ENCODE assay signal across 21 cellular contexts in the genomic region with DNA sequence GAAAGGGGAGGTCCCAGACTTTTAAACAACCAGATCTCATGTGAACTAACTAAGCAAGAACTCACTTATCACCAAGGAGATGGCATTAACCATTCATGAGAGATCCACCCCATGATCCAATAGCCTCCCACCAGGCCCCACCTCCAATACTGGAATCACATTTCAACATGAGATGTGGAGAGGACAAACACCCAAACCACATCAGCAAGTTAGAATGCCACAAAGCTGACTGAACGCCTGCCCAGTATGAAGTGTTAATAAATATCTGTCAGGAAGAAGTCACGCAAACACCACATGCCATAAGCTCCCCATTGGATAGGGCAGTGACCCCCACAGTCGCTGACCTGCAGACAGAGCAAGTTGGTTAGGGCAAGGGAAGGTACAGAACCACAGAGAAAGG. TPM values are rescaled to one million over a fixed set of nuclear protein-coding genes. Genes with fewer than 3 reads are reported as not detected.
A peak's percentile ranks its signal among the peaks of the same experiment; 100 is the strongest.
DNase-seq lines count a peak whose midpoint lies in the region; ATAC-seq and TF ChIP-seq lines count a peak whose summit lies in the region.
"Had no signal": no experiment of that assay in that cellular context is flagged by ENCODE, and none has a peak within 500 bp of the region (broad histone marks: within the 10 kb centered on the region; RNA-seq: fewer than 3 reads in every experiment).

No MANE protein-coding gene starts in this region.

- H3K4me3 ChIP-seq in AG09309 (ENCODE audit: control insufficient read depth, low read depth, low read length): no peak overlapping the region
- no peak overlapping the region for H3K4me3 ChIP-seq in HFF-Myc (replicated peaks; ENCODE audit: low read depth, low read length)
- H3K4me3 ChIP-seq: esophagus muscularis mucosa, stomach, vagina had no signal

- TF ChIP-seq CTCF in AG09309 (IDR thresholded peaks at IDR 0.05; ENCODE audit: control insufficient read depth, insufficient read depth, low read depth, low read length, missing control alignments): no peak
- no peak for TF ChIP-seq CTCF in HFF-Myc (IDR thresholded peaks at IDR 0.05; ENCODE audit: low read depth, low read length, missing control alignments)
- no peak for TF ChIP-seq CTCF in chondrocyte (IDR thresholded peaks at IDR 0.05)

- peaks cover 12% of the 10 kb centered on the region for H3K4me1 Mint-ChIP-seq in chondrocyte (ENCODE audit: low read depth)
- H3K4me1 Mint-ChIP-seq: B cell had no signal

- no peaks in the 10 kb centered on the region for H3K27me3 Mint-ChIP-seq in chondrocyte (ENCODE audit: low read depth)
- H3K27me3 Mint-ChIP-seq: progenitor cell of endocrine pancreas had no signal

- intact Hi-C loops in Right ventricle myocardium inferior (cut with DNase I): no loop called here

- H3K9me3 Mint-ChIP-seq in chondrocyte (ENCODE audit: low read depth): peaks cover 1% of the 10 kb centered on the region
- H3K9me3 Mint-ChIP-seq: naive thymus-derived CD8-positive, alpha-beta T cell had no signal

- no peak for ATAC-seq in HG02623 (IDR thresholded peaks at IDR 0.05; ENCODE audit: unreplicated experiment)
- ATAC-seq in Right ventricle myocardium inferior: no peak
- ATAC-seq: naive thymus-derived CD8-positive, alpha-beta T cell had no signal

- H3K4me3 Mint-ChIP-seq in chondrocyte (ENCODE audit: unreplicated experiment): no peak overlapping the region
- H3K4me3 Mint-ChIP-seq: B cell; naive thymus-derived CD8-positive, alpha-beta T cell had no signal

- no peak overlapping the region for H3K27ac Mint-ChIP-seq in chondrocyte (ENCODE audit: unreplicated experiment)
- H3K27ac Mint-ChIP-seq: B cell, progenitor cell of endocrine pancreas had no signal

- peaks cover 2% of the 10 kb centered on the region for H3K36me3 Mint-ChIP-seq in chondrocyte (ENCODE audit: low read depth)
- H3K36me3 Mint-ChIP-seq: naive thymus-derived CD8-positive, alpha-beta T cell had no signal

- peak; percentile 80 for DNase-seq in AG09309 (ENCODE audit: low read depth)
- DNase-seq in HFF-Myc (ENCODE audit: extremely low read depth, low read depth): peak; percentile 96
- peak; percentile 71 for DNase-seq in SW480 (ENCODE audit: low spot score)
- DNase-seq in fibroblast of peridontal ligament (ENCODE audit: extremely low read depth): peak; percentile 29
- DNase-seq in NAMALWA (ENCODE audit: low spot score): no peak
- no peak for DNase-seq in chondrocyte (ENCODE audit: low spot score)
- no peak for DNase-seq in Right ventricle myocardium inferior (ENCODE audit: missing footprints)
- DNase-seq: activated CD8-positive, alpha-beta memory T cell treated with anti-CD3 and anti-CD28 coated beads, Interleukin-2, amount 50 U/mL, for 4 hours; aorta; dermis blood vessel endothelial cell; naive thymus-derived CD8-positive, alpha-beta T cell; NCI-H345; SHP77; stimulated activated CD4-positive, alpha-beta T cell treated with anti-CD3 and anti-CD28 coated beads, Interleukin-15, amount 100 ng/mL, for 24 hours; stomach had no signal

RNA-seq across cellular contexts. Expression of gene SLC10A6, which starts 14.3 kb away (rescaled TPM):
- not detected in 3 replicates for total RNA-seq in chondrocyte
- 0.35 TPM for total RNA-seq in Right ventricle myocardium inferior
- total RNA-seq: B cell; progenitor cell of endocrine pancreas; T-helper 2 cell treated with Interferon-gamma antibody and Interleukin-4, amounts not matched to agents 100 ng/mL and 5 ng/mL, for 36 hours had no signal

RNA-seq across cellular contexts. Expression of gene C4orf36, which starts 57.3 kb away (rescaled TPM):
- 0.60 TPM in 1 of 3 replicates, not detected in the others for total RNA-seq in chondrocyte
- 0.78 TPM for total RNA-seq in Right ventricle myocardium inferior
- total RNA-seq: B cell; naive thymus-derived CD8-positive, alpha-beta T cell; T-helper 2 cell treated with Interferon-gamma antibody and Interleukin-4, amounts not matched to agents 100 ng/mL and 5 ng/mL, for 36 hours; vagina had no signal

Comparison
In these comparisons a context has a peak if more than half of its experiments do, and no peak if none do; other contexts are left out.
1. DNase-seq: peak in AG09309 (single experiment), HFF-Myc (single experiment), SW480 (single experiment) and fibroblast of peridontal ligament (single experiment); none in NAMALWA (single experiment), chondrocyte (single experiment) and Right ventricle myocardium inferior (single experiment).